Comparison of ENCODE assay signal across 20 cellular contexts in genomic region chr5:56791396-56791795, GRCh38. TPM values are rescaled to one million over a fixed set of nuclear protein-coding genes. Genes with fewer than 3 reads are reported as not detected.
DNase-seq lines count a peak whose midpoint lies in the region; ATAC-seq and TF ChIP-seq lines count a peak whose summit lies in the region.
"Had no signal": no experiment of that assay in that cellular context is flagged by ENCODE, and none has a peak within 500 bp of the region (broad histone marks: within the 10 kb centered on the region; RNA-seq: fewer than 3 reads in every experiment).

No MANE protein-coding gene starts in this region.

- H3K27ac Mint-ChIP-seq in T-helper 2 cell treated with Interferon-gamma antibody and Interleukin-4, amounts not matched to agents 5 μg/mL and 100 μg/mL, for 36 hours: no peak overlapping the region
- H3K27ac Mint-ChIP-seq: activated CD4-positive, alpha-beta T cell treated with anti-CD3 and anti-CD28 coated beads, Interleukin-2, amount 10 ng/mL, durations not matched to agents 7 days and 5 days; activated T-helper 2 cell treated with anti-CD3 and anti-CD28 coated beads, Interferon-gamma antibody, Interleukin-2, Interleukin-4, amounts not matched to agents 10 μg/mL and 5 μg/mL and 100 μg/mL, durations not matched to agents 14 hours and 24 hours and 36 hours; GM23338; naive B cell had no signal

- no peaks in the 10 kb centered on the region for H3K36me3 ChIP-seq in BE2C
- H3K36me3 ChIP-seq: BLaER1 treated with 17β-estradiol and CSF1 and Interleukin-3, amounts not matched to agents 10 nM and 100 nM had no signal

- no peak overlapping the region for H3K4me3 ChIP-seq in BE2C (ENCODE audit: low read depth, low read length)
- H3K4me3 ChIP-seq: BLaER1 treated with 17β-estradiol and CSF1 and Interleukin-3, amounts not matched to agents 10 nM and 100 nM; GM23338; skin epidermis had no signal

- peak; percentile 9 for DNase-seq in T-helper 2 cell treated with Interferon-gamma antibody and Interleukin-4, amounts not matched to agents 5 μg/mL and 100 μg/mL, for 36 hours (ENCODE audit: low spot score)
- DNase-seq in BE2C: no peak
- no peak for DNase-seq in NCI-H1048 (lab: John Stamatoyannopoulos, UW)
- no peak for DNase-seq in NCI-H1930 (lab: John Stamatoyannopoulos, UW)
- no peak for DNase-seq in sciatic nerve (ENCODE audit: low spot score)
- DNase-seq: activated CD4-positive, alpha-beta T cell treated with anti-CD3 and anti-CD28 coated beads, Interleukin-2, amount 10 ng/mL, durations not matched to agents 7 days and 5 days; DMS53; naive B cell; NCI-H1436 treated with DMSO at 0.1 percent for 48 hours; NCI-H226; SHP77 treated with DMSO at 0.1 percent for 48 hours; stimulated activated CD4-positive, alpha-beta T cell treated with anti-CD3 and anti-CD28 coated beads, Interleukin-4, amount 100 ng/mL, for 4 hours; T1000 had no signal

- H3K4me1 Mint-ChIP-seq in T-helper 2 cell treated with Interferon-gamma antibody and Interleukin-4, amounts not matched to agents 5 μg/mL and 100 μg/mL, for 36 hours (ENCODE audit: low read depth): peaks cover 6% of the 10 kb centered on the region
- H3K4me1 Mint-ChIP-seq: GM23338, naive B cell had no signal

- intact Hi-C loops in sciatic nerve (cut with DNase I): no loop called here

- H3K27me3 Mint-ChIP-seq in T-helper 2 cell treated with Interferon-gamma antibody and Interleukin-4, amounts not matched to agents 5 μg/mL and 100 μg/mL, for 36 hours (ENCODE audit: low read depth): peaks cover 3% of the 10 kb centered on the region
- H3K27me3 Mint-ChIP-seq: naive B cell had no signal

- H3K9me3 Mint-ChIP-seq in T-helper 2 cell treated with Interferon-gamma antibody and Interleukin-4, amounts not matched to agents 5 μg/mL and 100 μg/mL, for 36 hours: no peaks in the 10 kb centered on the region
- H3K9me3 Mint-ChIP-seq: activated T-helper 2 cell treated with anti-CD3 and anti-CD28 coated beads, Interferon-gamma antibody, Interleukin-2, Interleukin-4, amounts not matched to agents 10 μg/mL and 5 μg/mL and 100 μg/mL, durations not matched to agents 14 hours and 24 hours and 36 hours; GM23338 had no signal

- no peak overlapping the region for H3K4me3 Mint-ChIP-seq in T-helper 2 cell treated with Interferon-gamma antibody and Interleukin-4, amounts not matched to agents 5 μg/mL and 100 μg/mL, for 36 hours
- H3K4me3 Mint-ChIP-seq: activated CD4-positive, alpha-beta T cell treated with anti-CD3 and anti-CD28 coated beads, Interleukin-2, amount 10 ng/mL, durations not matched to agents 7 days and 5 days; GM23338; naive B cell had no signal

- H3K36me3 Mint-ChIP-seq in T-helper 2 cell treated with Interferon-gamma antibody and Interleukin-4, amounts not matched to agents 5 μg/mL and 100 μg/mL, for 36 hours (ENCODE audit: low read depth): no peaks in the 10 kb centered on the region

- no peaks in the 10 kb centered on the region for H3K9me3 ChIP-seq in BE2C

- no peaks in the 10 kb centered on the region for H3K27me3 ChIP-seq in BE2C
- H3K27me3 ChIP-seq: BLaER1 treated with 17β-estradiol and CSF1 and Interleukin-3, amounts not matched to agents 10 nM and 100 nM had no signal

- peak; percentile 57 for ATAC-seq in GM18517 (IDR thresholded peaks at IDR 0.05; ENCODE audit: unreplicated experiment)
- peak; percentile 35 for ATAC-seq in GM19468 (IDR thresholded peaks at IDR 0.05; ENCODE audit: extremely low read depth, unreplicated experiment)
- peak; percentile 100 for ATAC-seq in HG02870 (IDR thresholded peaks at IDR 0.05; ENCODE audit: unreplicated experiment)
- ATAC-seq in sciatic nerve: no peak
- ATAC-seq: GM23338 had no signal

- no peak for TF ChIP-seq CTCF in BE2C (IDR thresholded peaks at IDR 0.05; ENCODE audit: low read depth, low read length)

- H3K4me1 ChIP-seq in BE2C: no peaks in the 10 kb centered on the region
- H3K4me1 ChIP-seq: BLaER1 treated with 17β-estradiol and CSF1 and Interleukin-3, amounts not matched to agents 10 nM and 100 nM had no signal

RNA-seq across cellular contexts. Expression of gene MAP3K1, which starts 24.0 kb away (rescaled TPM):
- 35.5 TPM for polyA plus RNA-seq in BE2C (2012; ENCODE audit: insufficient read depth, insufficient read length, low read depth)
- 28.4 TPM for total RNA-seq in sciatic nerve
